In the genomic region with DNA sequence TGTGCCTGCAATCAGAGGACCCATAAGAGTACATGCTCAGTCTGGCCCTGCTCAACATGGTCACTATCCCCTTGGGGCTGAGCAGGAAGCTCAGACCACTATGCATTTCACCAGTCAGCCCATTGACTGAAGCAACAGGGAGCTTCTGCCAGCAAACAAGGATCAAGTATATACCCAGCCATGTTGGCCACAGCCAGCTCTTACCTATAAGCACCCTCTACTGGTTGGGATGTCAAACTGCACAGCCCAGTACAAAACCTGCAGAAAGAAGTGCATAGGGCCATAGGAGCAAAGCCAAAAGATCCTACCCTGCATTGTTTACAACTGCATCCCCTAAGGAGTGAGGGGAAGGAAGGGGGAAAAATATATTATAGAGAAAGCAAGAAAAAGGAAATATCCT, we compare ENCODE assay signal across 8 cellular contexts.
DNase-seq lines count a peak whose midpoint lies in the region; ATAC-seq and TF ChIP-seq lines count a peak whose summit lies in the region.

No MANE protein-coding gene starts in this region.

- peaks cover 0 to 3% of the 10 kb centered on the region in 2 donors for H3K9me3 ChIP-seq in esophagus (ENCODE audit: control insufficient read depth in 2 of 2, insufficient read depth in 1 of 2, low read depth in 1 of 2, low read length in 1 of 2)
- H3K9me3 ChIP-seq in spleen: peaks cover 0 to 26% (median 17%) of the 10 kb centered on the region in 8 donors
- H3K9me3 ChIP-seq in CD8-positive, alpha-beta T cell (ENCODE audit: low read length): no peaks in the 10 kb centered on the region

- CTCF ChIA-PET in activated CD4-positive, alpha-beta memory T cell treated with anti-CD3 and anti-CD28 coated beads for 36 hours (lab: Charles Lee): interaction anchor here (0.7 to 1.5 kb wide), 8 partner anchors 38 to 1241 kb away, joined by 3 to 5 read pairs (median 3); no protein-coding TSS in a partner anchor
- CTCF ChIA-PET in activated CD4-positive, alpha-beta memory T cell treated with anti-CD3 and anti-CD28 coated beads, Interleukin-2, amount 10 ng/mL, durations not matched to agents 7 days and 5 days (lab: Charles Lee): interaction anchor here (1.1 kb wide), 1 partner anchor 1131 kb away, joined by 3 read pairs; no protein-coding TSS in a partner anchor
- CTCF ChIA-PET in CD8-positive, alpha-beta T cell (lab: Charles Lee): interaction anchor here (0.7 to 0.9 kb wide), 3 partner anchors 116 to 1137 kb away, joined by 3 to 6 read pairs (median 3); no protein-coding TSS in a partner anchor

- intact Hi-C loops in activated CD4-positive, alpha-beta memory T cell treated with anti-CD3 and anti-CD28 coated beads for 36 hours (cut with micrococcal nuclease): no loop called here
- intact Hi-C loops in spleen (cut with DNase I; ENCODE audit: low total_unique reads): no loop called here
- intact Hi-C loops in CD8-positive, alpha-beta T cell (cut with DNase I, micrococcal nuclease): loop anchor here in 1 of 2 experiments (10.0 kb wide), 1 partner anchor 1133 kb away; no protein-coding TSS in a partner anchor

- H3K27ac ChIP-seq in esophagus (ENCODE audit: low read depth in 2 of 2, low read length in 1 of 2) (peak overlapping the region; percentile 19 to 87), spleen (no peak overlapping the region)
- no peak overlapping the region for H3K27ac ChIP-seq in CD8-positive, alpha-beta T cell (ENCODE audit: low read depth, low read length)

- H3K9me3 Mint-ChIP-seq in activated CD4-positive, alpha-beta memory T cell treated with anti-CD3 and anti-CD28 coated beads for 36 hours: peaks cover 18% of the 10 kb centered on the region
- H3K9me3 Mint-ChIP-seq in activated CD4-positive, alpha-beta memory T cell treated with anti-CD3 and anti-CD28 coated beads, Interleukin-2, amount 10 ng/mL, durations not matched to agents 7 days and 5 days: peaks cover 5% of the 10 kb centered on the region
- peaks cover 5% of the 10 kb centered on the region for H3K9me3 Mint-ChIP-seq in CD8-positive, alpha-beta T cell

- peaks cover 38% of the 10 kb centered on the region for H3K4me1 Mint-ChIP-seq in activated CD4-positive, alpha-beta memory T cell treated with anti-CD3 and anti-CD28 coated beads for 36 hours (ENCODE audit: low read depth)
- H3K4me1 Mint-ChIP-seq in activated CD4-positive, alpha-beta memory T cell treated with anti-CD3 and anti-CD28 coated beads, Interleukin-2, amount 10 ng/mL, durations not matched to agents 7 days and 5 days: peaks cover 24% of the 10 kb centered on the region
- no peaks in the 10 kb centered on the region for H3K4me1 Mint-ChIP-seq in CD8-positive, alpha-beta T cell (ENCODE audit: low read depth)

- peaks cover 3% of the 10 kb centered on the region for H3K36me3 Mint-ChIP-seq in activated CD4-positive, alpha-beta memory T cell treated with anti-CD3 and anti-CD28 coated beads for 36 hours
- peaks cover 8% of the 10 kb centered on the region for H3K36me3 Mint-ChIP-seq in activated CD4-positive, alpha-beta memory T cell treated with anti-CD3 and anti-CD28 coated beads, Interleukin-2, amount 10 ng/mL, durations not matched to agents 7 days and 5 days (ENCODE audit: low read depth)
- no peaks in the 10 kb centered on the region for H3K36me3 Mint-ChIP-seq in CD8-positive, alpha-beta T cell

- no peak for TF ChIP-seq POLR2A in spleen (IDR thresholded peaks at IDR 0.05)

- H3K27me3 ChIP-seq in esophagus (ENCODE audit: control insufficient read depth in 1 of 2, insufficient read depth in 2 of 2, low read length in 2 of 2) (no peaks in the 10 kb centered on the region), spleen (replicated peaks in 1 of 7) (no peaks in the 10 kb centered on the region)
- H3K27me3 ChIP-seq in CD8-positive, alpha-beta T cell (ENCODE audit: insufficient read depth, low read length): no peaks in the 10 kb centered on the region

- no peak overlapping the region for H3K27ac Mint-ChIP-seq in activated CD4-positive, alpha-beta memory T cell treated with anti-CD3 and anti-CD28 coated beads for 36 hours
- H3K27ac Mint-ChIP-seq in activated CD4-positive, alpha-beta memory T cell treated with anti-CD3 and anti-CD28 coated beads, Interleukin-2, amount 10 ng/mL, durations not matched to agents 7 days and 5 days: no peak overlapping the region
- no peak overlapping the region for H3K27ac Mint-ChIP-seq in CD8-positive, alpha-beta T cell

- POLR2A ChIA-PET in activated CD4-positive, alpha-beta memory T cell treated with anti-CD3 and anti-CD28 coated beads for 36 hours (lab: Charles Lee): no interaction called here
- POLR2A ChIA-PET in activated CD4-positive, alpha-beta memory T cell treated with anti-CD3 and anti-CD28 coated beads, Interleukin-2, amount 10 ng/mL, durations not matched to agents 7 days and 5 days (lab: Charles Lee): interaction anchor here (0.6 kb wide), 1 partner anchor 790 kb away, joined by 4 read pairs; no protein-coding TSS in a partner anchor
- POLR2A ChIA-PET in CD8-positive, alpha-beta T cell (lab: Charles Lee): no interaction called here

- H3K27me3 Mint-ChIP-seq in activated CD4-positive, alpha-beta memory T cell treated with anti-CD3 and anti-CD28 coated beads for 36 hours: peaks cover 10% of the 10 kb centered on the region
- no peaks in the 10 kb centered on the region for H3K27me3 Mint-ChIP-seq in activated CD4-positive, alpha-beta memory T cell treated with anti-CD3 and anti-CD28 coated beads, Interleukin-2, amount 10 ng/mL, durations not matched to agents 7 days and 5 days
- peaks cover 10% of the 10 kb centered on the region for H3K27me3 Mint-ChIP-seq in CD8-positive, alpha-beta T cell (ENCODE audit: low read depth)

- H3K4me3 ChIP-seq in esophagus (ENCODE audit: low read depth in 1 of 2, low read length in 2 of 2) (no peak overlapping the region), spleen (no peak overlapping the region)
- H3K4me3 ChIP-seq in CD8-positive, alpha-beta T cell (ENCODE audit: low read depth, low read length): no peak overlapping the region

- no peaks in the 10 kb centered on the region for H3K36me3 ChIP-seq in esophagus (ENCODE audit: control insufficient read depth in 2 of 2, insufficient read depth in 2 of 2, low read length in 1 of 2)
- H3K36me3 ChIP-seq in spleen: no peaks in the 10 kb centered on the region
- no peaks in the 10 kb centered on the region for H3K36me3 ChIP-seq in CD8-positive, alpha-beta T cell (ENCODE audit: insufficient read depth, low read length)

- peaks cover 2 to 3% of the 10 kb centered on the region in 2 donors for H3K4me1 ChIP-seq in esophagus (ENCODE audit: control insufficient read depth in 2 of 2, insufficient read depth in 2 of 2, low read length in 1 of 2)
- no peaks in the 10 kb centered on the region for H3K4me1 ChIP-seq in spleen
- H3K4me1 ChIP-seq in CD8-positive, alpha-beta T cell (ENCODE audit: insufficient read depth, low read length): no peaks in the 10 kb centered on the region

- peak; percentile 21 for DNase-seq in activated CD4-positive, alpha-beta memory T cell treated with anti-CD3 and anti-CD28 coated beads for 36 hours
- DNase-seq in activated CD4-positive, alpha-beta memory T cell treated with anti-CD3 and anti-CD28 coated beads, Interleukin-2, amount 10 ng/mL, durations not matched to agents 7 days and 5 days: no peak
- DNase-seq in NAMALWA (ENCODE audit: low spot score) (peak; percentile 53), spleen (no peak), putamen (ENCODE audit: low spot score) (no peak)
- no peak for DNase-seq in CD8-positive, alpha-beta T cell

- no peak for ATAC-seq in CD8-positive, alpha-beta T cell
- no peak for ATAC-seq in HG02884 (IDR thresholded peaks at IDR 0.05; ENCODE audit: unreplicated experiment)

- no peak overlapping the region for H3K4me3 Mint-ChIP-seq in activated CD4-positive, alpha-beta memory T cell treated with anti-CD3 and anti-CD28 coated beads for 36 hours
- H3K4me3 Mint-ChIP-seq in activated CD4-positive, alpha-beta memory T cell treated with anti-CD3 and anti-CD28 coated beads, Interleukin-2, amount 10 ng/mL, durations not matched to agents 7 days and 5 days: no peak overlapping the region
- no peak overlapping the region for H3K4me3 Mint-ChIP-seq in CD8-positive, alpha-beta T cell

- TF ChIP-seq CTCF in spleen (IDR thresholded peaks at IDR 0.05 in 8 of 11, conservative IDR thresholded peaks at IDR 0.05 in 3 of 11): peak in 9 of 11 experiments; percentile 20 to 58 (median 42)
- no peak for TF ChIP-seq CTCF in CD8-positive, alpha-beta T cell (IDR thresholded peaks at IDR 0.05)

Comparison
In these comparisons a context has a peak if more than half of its experiments do, and no peak if none do; other contexts are left out.
1. DNase-seq: peak in activated CD4-positive, alpha-beta memory T cell treated with anti-CD3 and anti-CD28 coated beads for 36 hours (single experiment) and NAMALWA (single experiment); none in activated CD4-positive, alpha-beta memory T cell treated with anti-CD3 and anti-CD28 coated beads, Interleukin-2, amount 10 ng/mL, durations not matched to agents 7 days and 5 days (single experiment), spleen (single experiment), CD8-positive, alpha-beta T cell (0 of 7) and putamen (single experiment).
2. H3K27ac ChIP-seq: peak in esophagus (2 of 2); none in spleen (0 of 8) and CD8-positive, alpha-beta T cell (single experiment).